Comparison of ENCODE assay signal across 12 cellular contexts in the genomic region with DNA sequence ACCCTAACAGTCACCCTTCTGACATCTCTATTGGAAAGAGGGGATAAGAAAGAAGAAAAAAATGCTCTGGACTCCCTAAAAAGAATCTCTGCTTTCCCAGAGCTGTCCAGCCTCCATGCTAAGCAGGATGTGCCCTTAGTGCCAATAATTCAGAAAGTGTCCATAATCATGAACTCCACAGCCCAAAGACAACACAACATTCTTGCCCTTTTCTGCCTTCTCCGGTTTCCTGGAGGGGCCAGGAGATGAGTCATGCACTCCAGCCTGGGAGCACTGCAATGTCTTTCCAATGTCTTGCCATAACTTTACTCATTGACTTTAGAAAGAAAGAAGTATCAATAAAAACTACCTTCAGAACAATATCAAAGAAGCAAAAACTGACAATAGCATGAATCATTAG. TPM values are rescaled to one million over a fixed set of nuclear protein-coding genes. Genes with fewer than 3 reads are reported as not detected.
A peak's percentile ranks its signal among the peaks of the same experiment; 100 is the strongest.
DNase-seq lines count a peak whose midpoint lies in the region; ATAC-seq, FAIRE-seq and TF ChIP-seq lines count a peak whose summit lies in the region.
"Had no signal": no experiment of that assay in that cellular context is flagged by ENCODE, and none has a peak within 500 bp of the region (broad histone marks: within the 10 kb centered on the region; RNA-seq: fewer than 3 reads in every experiment).

No MANE protein-coding gene starts in this region.

- no peak for FAIRE-seq in K562 (lab: Jason Lieb, UNC)
- no peak for FAIRE-seq in urothelium cell line (lab: Jason Lieb, UNC)

- ATAC-seq in Right ventricle myocardium inferior (peak; percentile 69), K562 (no peak), HG03135 (IDR thresholded peaks at IDR 0.05; ENCODE audit: unreplicated experiment) (no peak)

- DNase-seq in Right ventricle myocardium inferior (ENCODE audit: missing footprints) (no peak), cardiac septum (ENCODE audit: low spot score) (no peak), K562 (ENCODE audit: extremely low read depth in 1 of 4, low spot score in 3 of 4) (no peak), iris pigment epithelial cell (ENCODE audit: low read depth) (peak; percentile 83), urothelium cell line (ENCODE audit: low spot score) (peak; percentile 64), SIG-M5 (lab: John Stamatoyannopoulos, UW) (no peak)
- no peak for DNase-seq in effector CD4-positive, alpha-beta T cell
- DNase-seq: activated T-cell treated with anti-CD3 and anti-CD28 coated beads, Interleukin-2, amount 50 U/mL, for 48 hours; NCI-H1048 had no signal

- no peak overlapping the region for H3K9ac ChIP-seq in K562 (ENCODE audit: insufficient read depth in 1 of 2, low read depth in 2 of 2, low read length in 2 of 2)

- no peaks in the 10 kb centered on the region for H3K79me2 ChIP-seq in K562 (ENCODE audit: control insufficient read depth, insufficient read depth, low read length)

- H3K4me3 ChIP-seq in K562, result no peak overlapping the region
- H3K4me3 ChIP-seq: hepatocyte, prostate gland had no signal

- no TSS peak for BruUV-seq in K562 (replicated peaks; lab: Mats Ljungman, UMichigan)

- no peak for TF ChIP-seq EP300 in K562 (IDR thresholded peaks at IDR 0.05; ENCODE audit: low read length)

- no peak for TF ChIP-seq CTCF in K562 (IDR thresholded peaks at IDR 0.05 in 2 of 3, conservative IDR thresholded peaks at IDR 0.05 in 1 of 3; ENCODE audit: insufficient read depth in 2 of 3, low read depth in 1 of 3, low read length in 3 of 3)

- no peak for TF ChIP-seq RAD21 in K562 (CRISPR knock-in tag; conservative IDR thresholded peaks at IDR 0.05 in 1 of 2, IDR thresholded peaks at IDR 0.05 in 1 of 2)

- H3K9me1 ChIP-seq in K562 (ENCODE audit: control insufficient read depth, insufficient read depth, low read length), result no peaks in the 10 kb centered on the region

- WGBS in K562 (ENCODE audit: insufficient coverage, low coverage, missing lambda C conversion rate), result 8% methylated on average over 1 of the region's 1 CpG

- H3K27me3 ChIP-seq in K562 (ENCODE audit: control insufficient read depth in 2 of 2, insufficient read depth in 2 of 2, low read length in 2 of 2), result peaks cover 0 to 11% of the 10 kb centered on the region in 2 experiments; a peak in 2 of 5 replicates
- H3K27me3 ChIP-seq: hepatocyte had no signal

- no peak overlapping the region for H3K4me2 ChIP-seq in K562 (ENCODE audit: insufficient read depth, low read length)
- H3K4me2 ChIP-seq: hepatocyte had no signal

- no peaks in the 10 kb centered on the region for H3K36me3 ChIP-seq in K562 (ENCODE audit: control insufficient read depth, insufficient read depth, low read length)
- H3K36me3 ChIP-seq: prostate gland had no signal

- intact Hi-C loops in Right ventricle myocardium inferior (cut with DNase I) (no loop called here), cardiac septum (cut with DNase I) (no loop called here), K562 (cut with micrococcal nuclease) (no loop called here)

- H3K4me1 ChIP-seq in K562 (replicated peaks in 1 of 2; ENCODE audit: control insufficient read depth in 2 of 2, insufficient read depth in 2 of 2, low read length in 2 of 2), result no peaks in the 10 kb centered on the region; a peak in 1 of 5 replicates
- H3K4me1 ChIP-seq: prostate gland had no signal

- no peak for TF ChIP-seq POLR2A in K562 (conservative IDR thresholded peaks at IDR 0.05)

- no peak overlapping the region for H3K27ac ChIP-seq in K562 (ENCODE audit: extremely low read depth, low read depth, low read length)
- H3K27ac ChIP-seq: hepatocyte, prostate gland had no signal

- H2AFZ ChIP-seq in K562 (ENCODE audit: low read depth, low read length), result no peak overlapping the region
- H2AFZ ChIP-seq: hepatocyte had no signal

- in situ Hi-C loops in K562 (cut with MboI), result no loop called here

- POLR2A ChIA-PET in K562 (lab: Yijun Ruan, JAX), result no interaction called here

- CTCF ChIA-PET in K562 (lab: Yijun Ruan, JAX; ENCODE audit: low intra/inter-chr PET ratio), result no interaction called here

- H3K9me3 ChIP-seq in K562 (replicated peaks; ENCODE audit: control insufficient read depth, insufficient read depth, low read depth, low read length), result no peaks in the 10 kb centered on the region
- H3K9me3 ChIP-seq: prostate gland had no signal

- H4K20me1 ChIP-seq in K562 (replicated peaks; ENCODE audit: control insufficient read depth, insufficient read depth, low read length), result no peaks in the 10 kb centered on the region

TF ChIP-seq in K562, 482 proteins besides CTCF, POLR2A, EP300 and RAD21:
- TF ChIP-seq, protein P1, sequence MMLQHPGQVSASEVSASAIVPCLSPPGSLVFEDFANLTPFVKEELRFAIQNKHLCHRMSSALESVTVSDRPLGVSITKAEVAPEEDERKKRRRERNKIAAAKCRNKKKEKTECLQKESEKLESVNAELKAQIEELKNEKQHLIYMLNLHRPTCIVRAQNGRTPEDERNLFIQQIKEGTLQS (IDR thresholded peaks at IDR 0.05), result 0 out of 2 replicates have a peak, but pooled peaks have one; percentile 11
- TF ChIP-seq, protein P1 (CRISPR knock-in tag; conservative IDR thresholded peaks at IDR 0.05), result no peak
- TF ChIP-seq FOSL1 (tag; conservative IDR thresholded peaks at IDR 0.05), result 0 out of 2 replicates have a peak, but pooled peaks have one; percentile 23
- TF ChIP-seq, protein P2, sequence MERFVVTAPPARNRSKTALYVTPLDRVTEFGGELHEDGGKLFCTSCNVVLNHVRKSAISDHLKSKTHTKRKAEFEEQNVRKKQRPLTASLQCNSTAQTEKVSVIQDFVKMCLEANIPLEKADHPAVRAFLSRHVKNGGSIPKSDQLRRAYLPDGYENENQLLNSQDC (CRISPR knock-in tag; IDR thresholded peaks at IDR 0.05), result no peak
TF ChIP-seq in K562: peak in this region for 2.

RNA-seq across cellular contexts. Expression of a gene that starts 44.0 kb away (rescaled TPM):
- total RNA-seq in Right ventricle myocardium inferior, result 25.3 TPM
- total RNA-seq in cardiac septum, result 34.4 TPM
- 0.46 and 0.58 TPM in 2 replicates for total RNA-seq in K562 (2011; cell fraction: chromatin; rRNA removed; ENCODE audit: low replicate concordance)
- 0.33 and 0.53 TPM in 2 replicates for total RNA-seq in K562 (2011; cell fraction: nucleolus; rRNA removed)
- total RNA-seq in K562 (2011; cell fraction: nucleoplasm; rRNA removed), result 0.23 and 0.37 TPM in 2 replicates
- 0.05 TPM in 1 of 2 replicates, not detected in the other for total RNA-seq in K562 (2014; rRNA removed)
- 0.11 and 0.29 TPM in 2 replicates for total RNA-seq in K562 (2014; rRNA removed; fragmentation: Illumina TruSeq; extraction: Trizol)
- 0.07 and 0.11 TPM in 2 replicates for total RNA-seq in K562 (2015; rRNA removed; fragmentation: Illumina TruSeq; extraction: Trizol)
- 0.47 and 0.49 TPM in 2 replicates for total RNA-seq in K562 (2021)
- 0.28 and 0.54 TPM in 2 replicates for polyA plus RNA-seq in K562 (2011; rRNA removed)
- 0.37 and 0.83 TPM in 2 replicates for polyA plus RNA-seq in K562 (2011; cell fraction: cytosol; rRNA removed)
- polyA plus RNA-seq in K562 (2011; cell fraction: nucleus; rRNA removed), result 0.73 and 2.3 TPM in 2 replicates
- polyA plus RNA-seq in K562 (2012), result 0.29 and 0.69 TPM in 2 replicates
- polyA plus RNA-seq in K562 (2014; fragmentation: Illumina TruSeq; extraction: Trizol), result 0.06 and 0.08 TPM in 2 replicates
- polyA plus RNA-seq in K562 (2014; fragmentation: Nextera tagmentation; extraction: Ambion mirVana), result under 1 TPM; 0.04 to 0.06 TPM
- polyA plus RNA-seq in K562 (2014; rRNA removed), result 0.24 TPM in 1 of 2 replicates, not detected in the other
- polyA minus RNA-seq in K562 (2011; rRNA and poly(A)+ RNA removed), result 0.54 and 0.74 TPM in 2 replicates
- 0.48 TPM in 1 of 2 replicates, not detected in the other for polyA minus RNA-seq in K562 (2011; cell fraction: cytosol; rRNA and poly(A)+ RNA removed)
- 0.54 and 0.89 TPM in 2 replicates for polyA minus RNA-seq in K562 (2011; cell fraction: nucleus; rRNA and poly(A)+ RNA removed)

Comparison
In these comparisons a context has a peak if more than half of its experiments do, and no peak if none do; other contexts are left out.
1. DNase-seq: peak in iris pigment epithelial cell (single experiment) and urothelium cell line (single experiment); none in Right ventricle myocardium inferior (single experiment), cardiac septum (single experiment), K562 (0 of 4), SIG-M5 (single experiment) and effector CD4-positive, alpha-beta T cell (single experiment).
2. RNA of a gene that starts 44.0 kb away (total RNA-seq): 34.4 TPM in cardiac septum (single experiment) and 25.3 TPM in Right ventricle myocardium inferior (single experiment); 0.05 to 0.58 TPM in K562; every median in the first group is over 10 times any median in the second.